ENCODE assay signal across 9 cellular contexts in genomic region chr10:125144693-125145623, GRCh38. TPM values are rescaled to one million over a fixed set of nuclear protein-coding genes. Genes with fewer than 3 reads are reported as not detected.
DNase-seq lines count a peak whose midpoint lies in the region; ATAC-seq and TF ChIP-seq lines count a peak whose summit lies in the region.
"Had no signal": no experiment of that assay in that cellular context is flagged by ENCODE, and none has a peak within 500 bp of the region (broad histone marks: within the 10 kb centered on the region; RNA-seq: fewer than 3 reads in every experiment).

No MANE protein-coding gene starts in this region.

- peak; percentile 44 for DNase-seq in D341Med (ENCODE audit: low spot score)
- no peak for DNase-seq in astrocyte of the cerebellum (ENCODE audit: low read depth)
- peak; percentile 74 for DNase-seq in islet precursor cell
- peak; percentile 69 for DNase-seq in testis
- no peak for DNase-seq in CD4-positive, alpha-beta T cell

- no peak for TF ChIP-seq POLR2A in testis (IDR thresholded peaks at IDR 0.05)

- no peak overlapping the region for H3K4me3 Mint-ChIP-seq in CD4-positive, alpha-beta T cell

- H3K4me3 ChIP-seq in astrocyte of the cerebellum (ENCODE audit: low read depth, low read length), result no peak overlapping the region
- H3K4me3 ChIP-seq in testis, result no peak overlapping the region

- peak; percentile 53 for TF ChIP-seq CTCF in astrocyte of the cerebellum (IDR thresholded peaks at IDR 0.05; ENCODE audit: low read depth, low read length, missing control alignments)
- TF ChIP-seq CTCF in testis (IDR thresholded peaks at IDR 0.05), result no peak
- TF ChIP-seq CTCF in CD4-positive, alpha-beta T cell (IDR thresholded peaks at IDR 0.05), result no peak

- no peaks in the 10 kb centered on the region for H3K36me3 Mint-ChIP-seq in CD4-positive, alpha-beta T cell (ENCODE audit: low read depth)
- H3K36me3 Mint-ChIP-seq: IgD-negative memory B cell had no signal

- in situ Hi-C loops in astrocyte of the cerebellum (cut with HindIII; ENCODE audit: low sequenced_read_pairs), result loop anchor here (5.0 kb wide), 1 partner anchor 153 kb away; no protein-coding TSS in a partner anchor

- ATAC-seq in HG03442 (IDR thresholded peaks at IDR 0.05; ENCODE audit: unreplicated experiment) (peak; percentile 48), HG03457 (IDR thresholded peaks at IDR 0.05; ENCODE audit: unreplicated experiment) (no peak), HG02870 (IDR thresholded peaks at IDR 0.05; ENCODE audit: unreplicated experiment) (no peak)
- ATAC-seq in CD4-positive, alpha-beta T cell (ENCODE audit: poor library complexity), result no peak

- WGBS in testis, 2 donors, result 49 to 59% methylated on average over 13 of the region's 13 CpGs

- no peak overlapping the region for H3K27ac Mint-ChIP-seq in CD4-positive, alpha-beta T cell
- H3K27ac Mint-ChIP-seq: IgD-negative memory B cell had no signal

- intact Hi-C loops in testis (cut with DNase I; ENCODE audit: low total_unique reads), result no loop called here
- intact Hi-C loops in CD4-positive, alpha-beta T cell (cut with DNase I, micrococcal nuclease), result no loop called here

- peaks cover 52% of the 10 kb centered on the region for H3K27me3 Mint-ChIP-seq in CD4-positive, alpha-beta T cell

- no peaks in the 10 kb centered on the region for H3K27me3 ChIP-seq in testis
- peaks cover 24% of the 10 kb centered on the region for H3K27me3 ChIP-seq in CD4-positive, alpha-beta T cell (ENCODE audit: control insufficient read depth, insufficient read depth, low read length)

- peaks cover 71% of the 10 kb centered on the region for H3K4me1 ChIP-seq in testis

- POLR2A ChIA-PET in CD4-positive, alpha-beta T cell (lab: Charles Lee), result no interaction called here

- H3K36me3 ChIP-seq in testis (ENCODE audit: low read depth, missing control alignments), result no peaks in the 10 kb centered on the region

- CTCF ChIA-PET in CD4-positive, alpha-beta T cell (lab: Charles Lee), result no interaction called here

- H3K27ac ChIP-seq in testis, result no peak overlapping the region
- H3K27ac ChIP-seq in CD4-positive, alpha-beta T cell (ENCODE audit: low read depth, low read length), result no peak overlapping the region

- H3K9me3 Mint-ChIP-seq in CD4-positive, alpha-beta T cell, result no peaks in the 10 kb centered on the region

- H3K4me1 Mint-ChIP-seq in CD4-positive, alpha-beta T cell (ENCODE audit: low read depth), result no peaks in the 10 kb centered on the region

- no peaks in the 10 kb centered on the region for H3K9me3 ChIP-seq in testis
- H3K9me3 ChIP-seq in CD4-positive, alpha-beta T cell (ENCODE audit: control insufficient read depth, low read length), result no peaks in the 10 kb centered on the region

RNA-seq across cellular contexts. Expression of gene CTBP2, which starts 15.4 kb away (rescaled TPM):
- total RNA-seq in testis, result 10 to 100 TPM; 44.7 to 79.5 TPM
- polyA plus RNA-seq in testis (ENCODE audit: insufficient read depth, low read depth, low replicate concordance), result 52.4 TPM
- under 1 TPM in 1 of 2 experiments, not detected in 1; 0.17 TPM for total RNA-seq in CD4-positive, alpha-beta T cell

Comparison
In these comparisons a context has a peak if more than half of its experiments do, and no peak if none do; other contexts are left out.
1. DNase-seq: peak in D341Med (single experiment), islet precursor cell (single experiment) and testis (single experiment); none in astrocyte of the cerebellum (single experiment) and CD4-positive, alpha-beta T cell (0 of 10).
2. RNA of gene CTBP2, which starts 15.4 kb away (total RNA-seq): 44.7 to 79.5 TPM in testis; 0.17 TPM in CD4-positive, alpha-beta T cell; every median in the first group is over 10 times any median in the second.